Comparison of ENCODE assay signal across 8 cellular contexts in genomic region chr5:134005415-134006118, GRCh38. TPM values are rescaled to one million over a fixed set of nuclear protein-coding genes. Genes with fewer than 3 reads are reported as not detected.
DNase-seq lines count a peak whose midpoint lies in the region; ATAC-seq, FAIRE-seq and TF ChIP-seq lines count a peak whose summit lies in the region.

No MANE protein-coding gene starts in this region.

- no peak for TF ChIP-seq EP300 in HepG2 (IDR thresholded peaks at IDR 0.05; ENCODE audit: low read depth in 2 of 2, low read length in 2 of 2)
- TF ChIP-seq EP300 in HepG2 (CRISPR knock-in tag; IDR thresholded peaks at IDR 0.05; ENCODE audit: borderline replicate concordance) = no peak

- H3K27ac ChIP-seq in HepG2 (ENCODE audit: extremely low read length, insufficient read depth, low read length) = peak overlapping the region; percentile 95
- peak overlapping the region; percentile 100 for H3K27ac ChIP-seq in thoracic aorta

- in situ Hi-C loops in KBM-7 (cut with MboI; ENCODE audit: low pct_unique_long_range_greater_than_20kb, low sequenced_read_pairs) (no loop called here), HepG2 (cut with HindIII; ENCODE audit: extremely low pct_ligation_motif_present, low pct_unique_long_range_greater_than_20kb) (no loop called here)

- FAIRE-seq in bronchial epithelial cell (lab: Jason Lieb, UNC) (no peak), HepG2 (lab: Jason Lieb, UNC) (no peak), HTR-8/SVneo (lab: Jason Lieb, UNC) (no peak)

- TF ChIP-seq CTCF in GM06990 (IDR thresholded peaks at IDR 0.05; ENCODE audit: insufficient read depth, low read length, poor library complexity, severe bottlenecking) (no peak), bronchial epithelial cell (IDR thresholded peaks at IDR 0.05; ENCODE audit: insufficient read depth, low read length, severe bottlenecking) (peak; percentile 3), HepG2 (CRISPR knock-in tag; IDR thresholded peaks at IDR 0.05) (no peak; the same call in 1 of the 2 replicates), thoracic aorta (IDR thresholded peaks at IDR 0.05) (no peak)

- peaks cover 43% of the 10 kb centered on the region for H3K4me1 ChIP-seq in HepG2 (ENCODE audit: insufficient read depth, low read length)
- peaks cover 23 to 40% of the 10 kb centered on the region in 2 donors for H3K4me1 ChIP-seq in thoracic aorta (ENCODE audit: control insufficient read depth in 1 of 2, low read depth in 2 of 2)

- H3K36me3 ChIP-seq in GM06990 (ENCODE audit: control insufficient read depth, insufficient read depth, low read length) (peaks cover 6% of the 10 kb centered on the region), bronchial epithelial cell (ENCODE audit: control insufficient read depth, insufficient read depth, low read length) (peaks cover 9% of the 10 kb centered on the region), HepG2 (replicated peaks in 1 of 2; ENCODE audit: control insufficient read depth in 1 of 2, insufficient read depth in 2 of 2, low read length in 2 of 2) (peaks cover 3 to 6% of the 10 kb centered on the region in 2 experiments; a peak in 2 of 5 replicates), thoracic aorta (no peaks in the 10 kb centered on the region)

- WGBS in HepG2 (ENCODE audit: low lambda C conversion rate) = 14% methylated on average over 17 of the region's 41 CpGs

- peak; percentile 54 for DNase-seq in GM06990 (ENCODE audit: extremely low read depth, insufficient read length)
- DNase-seq in KBM-7 = peak; percentile 27
- DNase-seq in bronchial epithelial cell (ENCODE audit: low read depth) = no peak
- DNase-seq in HepG2 (ENCODE audit: low spot score) = no peak
- DNase-seq in thoracic aorta (ENCODE audit: low spot score) = no peak
- no peak for DNase-seq in HTR-8/SVneo (ENCODE audit: insufficient read length, low spot score)
- no peak for DNase-seq in ecto neural progenitor cell (ENCODE audit: low spot score)
- no peak for DNase-seq in NAMALWA (ENCODE audit: low spot score)

- H3K27me3 ChIP-seq in GM06990 (replicated peaks; ENCODE audit: control insufficient read depth, insufficient read depth, low read length) (no peaks in the 10 kb centered on the region), bronchial epithelial cell (ENCODE audit: control insufficient read depth, insufficient read depth, low read length) (no peaks in the 10 kb centered on the region), HepG2 (ENCODE audit: control insufficient read depth in 1 of 2, insufficient read depth in 2 of 2, low read length in 2 of 2) (no peaks in the 10 kb centered on the region; a peak in 1 of 5 replicates), thoracic aorta (replicated peaks; ENCODE audit: insufficient read depth) (no peaks in the 10 kb centered on the region)

- peak overlapping the region; percentile 97 for H3K9ac ChIP-seq in HepG2 (ENCODE audit: insufficient read depth, low read depth, low read length)

- no peaks in the 10 kb centered on the region for H3K9me3 ChIP-seq in HepG2 (ENCODE audit: low read length)
- no peaks in the 10 kb centered on the region for H3K9me3 ChIP-seq in thoracic aorta

- TF ChIP-seq RAD21 in HepG2 (CRISPR knock-in tag; IDR thresholded peaks at IDR 0.05) = peak; percentile 5; the same call in 1 of the 2 replicates

- peaks cover 20% of the 10 kb centered on the region for H4K20me1 ChIP-seq in HepG2 (ENCODE audit: insufficient read depth, low read length)

- H2AFZ ChIP-seq in HepG2 (ENCODE audit: low read length) = no peak overlapping the region

- H3K4me2 ChIP-seq in HepG2 (ENCODE audit: low read depth, low read length) = peak overlapping the region; percentile 95

- intact Hi-C loops in HepG2 (cut with micrococcal nuclease; ENCODE audit: unreplicated experiment) = loop anchor here (2.0 kb wide), 2 partner anchors 13 to 33 kb away; no protein-coding TSS in a partner anchor

- CTCF ChIA-PET in HepG2 (lab: Yijun Ruan, JAX; ENCODE audit: low intra/inter-chr PET ratio, low total read pairs) = interaction anchor here (1.2 kb wide), 1 partner anchor 21 kb away, joined by 3 read pairs; no protein-coding TSS in a partner anchor

- peak in 1 of 2 experiments; percentile 30; a peak in 1 of 4 replicates for TF ChIP-seq POLR2A in HepG2 (IDR thresholded peaks at IDR 0.05; ENCODE audit: insufficient read depth in 1 of 2, low read depth in 2 of 2, low read length in 2 of 2)

- H3K79me2 ChIP-seq in HepG2 (ENCODE audit: insufficient read depth, low read length) = peaks cover 52% of the 10 kb centered on the region

- H3K4me3 ChIP-seq in GM06990 (replicated peaks; ENCODE audit: low read depth, low read length) = peak overlapping the region; percentile 84
- H3K4me3 ChIP-seq in bronchial epithelial cell (ENCODE audit: low read depth, low read length) = peak overlapping the region; percentile 80
- H3K4me3 ChIP-seq in HepG2 (replicated peaks in 1 of 3; ENCODE audit: insufficient read depth in 1 of 3, low read depth in 2 of 3, low read length in 3 of 3) = peak overlapping the region; percentile 70 to 96 (median 92)
- H3K4me3 ChIP-seq in thoracic aorta = peak overlapping the region; percentile 95

- BruUV-seq in HepG2 (replicated peaks; lab: Mats Ljungman, UMichigan) = TSS peak; percentile 77

- ATAC-seq in HepG2 (peak; percentile 40), thoracic aorta (ENCODE audit: insufficient number of reproducible peaks, low FRiP score, low read depth) (no peak)

- POLR2A ChIA-PET in HepG2 (lab: Yijun Ruan, JAX) = interaction anchor here (0.8 to 7.4 kb wide), 18 partner anchors 10 to 109 kb away, joined by 3 to 192 read pairs (median 5); partner anchors contain the start of genes C5orf15 and TCF7

TF ChIP-seq in HepG2, 621 proteins besides CTCF, POLR2A, EP300 and RAD21 (continues in another document):
- TF ChIP-seq ZNF878 (CRISPR knock-in tag; IDR thresholded peaks at IDR 0.05) (0 out of 2 replicates have a peak, but pooled peaks have one; percentile 48), MZF1 (CRISPR knock-in tag; IDR thresholded peaks at IDR 0.05; ENCODE audit: borderline replicate concordance) (no peak), ZNF225 (CRISPR knock-in tag; IDR thresholded peaks at IDR 0.05) (0 out of 2 replicates have a peak, but pooled peaks have one; percentile 45), ARID2 (CRISPR knock-in tag; IDR thresholded peaks at IDR 0.05; ENCODE audit: borderline replicate concordance) (no peak)

RNA-seq across cellular contexts. Expression of gene VDAC1, which starts 0.8 kb away (rescaled TPM):
- total RNA-seq in bronchial epithelial cell = 328 and 489 TPM in 2 replicates
- total RNA-seq in HepG2 (2016; rRNA removed; fragmentation: Illumina TruSeq; extraction: Trizol) = 380 and 481 TPM in 2 replicates
- total RNA-seq in HepG2 (2016; cell fraction: cytosol; rRNA removed; fragmentation: Illumina TruSeq; extraction: Trizol; ENCODE audit: low read depth) = 142 and 143 TPM in 2 replicates
- total RNA-seq in HepG2 (2016; cell fraction: insoluble cytoplasmic fraction; rRNA removed; fragmentation: Illumina TruSeq; extraction: Trizol) = 391 and 476 TPM in 2 replicates
- total RNA-seq in HepG2 (2016; cell fraction: membrane; rRNA removed; fragmentation: Illumina TruSeq; extraction: Trizol) = 267 and 273 TPM in 2 replicates
- total RNA-seq in HepG2 (2016; cell fraction: nucleus; rRNA removed; fragmentation: Illumina TruSeq; extraction: Trizol) = 160 and 168 TPM in 2 replicates
- 112 and 119 TPM in 2 replicates for polyA plus RNA-seq in HepG2 (2011; rRNA removed)
- 99.4 and 136 TPM in 2 replicates for polyA plus RNA-seq in HepG2 (2011; cell fraction: cytosol; rRNA removed)
- polyA plus RNA-seq in HepG2 (2011; cell fraction: nucleus; rRNA removed) = 68.8 and 87.6 TPM in 2 replicates
- 283 and 305 TPM in 2 replicates for polyA plus RNA-seq in HepG2 (2012)
- polyA plus RNA-seq in HepG2 (2016; cell fraction: cytosol; fragmentation: Illumina TruSeq; extraction: Trizol; ENCODE audit: low read depth) = 122 and 132 TPM in 2 replicates
- 522 and 545 TPM in 2 replicates for polyA plus RNA-seq in HepG2 (2016; cell fraction: insoluble cytoplasmic fraction; fragmentation: Illumina TruSeq; extraction: Trizol; ENCODE audit: low read depth)
- 196 and 202 TPM in 2 replicates for polyA plus RNA-seq in HepG2 (2016; cell fraction: membrane; fragmentation: Illumina TruSeq; extraction: Trizol; ENCODE audit: low read depth)
- 247 and 250 TPM in 2 replicates for polyA plus RNA-seq in HepG2 (2016; cell fraction: nucleus; fragmentation: Illumina TruSeq; extraction: Trizol; ENCODE audit: insufficient read depth, low read depth)
- 53.4 and 93.5 TPM in 2 replicates for polyA minus RNA-seq in HepG2 (2011; rRNA and poly(A)+ RNA removed; ENCODE audit: low replicate concordance)
- 105 and 139 TPM in 2 replicates for polyA minus RNA-seq in HepG2 (2011; cell fraction: cytosol; rRNA and poly(A)+ RNA removed)
- 59.4 and 73.6 TPM in 2 replicates for polyA minus RNA-seq in HepG2 (2011; cell fraction: nucleus; rRNA and poly(A)+ RNA removed)
- 100 to 1,000 TPM in 1 of 2 donors, 10 to 100 TPM in 1; 77.0 to 112 TPM for total RNA-seq in thoracic aorta

RNA-seq across cellular contexts. Expression of gene C5orf15, which starts 37.1 kb away (rescaled TPM):
- 20.8 and 27.0 TPM in 2 replicates for total RNA-seq in bronchial epithelial cell
- 35.7 and 58.5 TPM in 2 replicates for total RNA-seq in HepG2 (2016; rRNA removed; fragmentation: Illumina TruSeq; extraction: Trizol)
- total RNA-seq in HepG2 (2016; cell fraction: cytosol; rRNA removed; fragmentation: Illumina TruSeq; extraction: Trizol; ENCODE audit: low read depth) = 5.8 and 7.0 TPM in 2 replicates
- 32.4 and 58.3 TPM in 2 replicates for total RNA-seq in HepG2 (2016; cell fraction: insoluble cytoplasmic fraction; rRNA removed; fragmentation: Illumina TruSeq; extraction: Trizol)
- total RNA-seq in HepG2 (2016; cell fraction: membrane; rRNA removed; fragmentation: Illumina TruSeq; extraction: Trizol) = 14.0 and 15.0 TPM in 2 replicates
- 50.5 and 53.2 TPM in 2 replicates for total RNA-seq in HepG2 (2016; cell fraction: nucleus; rRNA removed; fragmentation: Illumina TruSeq; extraction: Trizol)
- 82.7 and 84.1 TPM in 2 replicates for polyA plus RNA-seq in HepG2 (2011; rRNA removed)
- polyA plus RNA-seq in HepG2 (2011; cell fraction: cytosol; rRNA removed) = 55.7 and 70.1 TPM in 2 replicates
- polyA plus RNA-seq in HepG2 (2011; cell fraction: nucleus; rRNA removed) = 26.9 and 28.5 TPM in 2 replicates
- 50.8 and 57.3 TPM in 2 replicates for polyA plus RNA-seq in HepG2 (2012)
- polyA plus RNA-seq in HepG2 (2016; cell fraction: cytosol; fragmentation: Illumina TruSeq; extraction: Trizol; ENCODE audit: low read depth) = 4.5 and 5.3 TPM in 2 replicates
- polyA plus RNA-seq in HepG2 (2016; cell fraction: insoluble cytoplasmic fraction; fragmentation: Illumina TruSeq; extraction: Trizol; ENCODE audit: low read depth) = 54.9 and 56.5 TPM in 2 replicates
- 13.6 and 14.8 TPM in 2 replicates for polyA plus RNA-seq in HepG2 (2016; cell fraction: membrane; fragmentation: Illumina TruSeq; extraction: Trizol; ENCODE audit: low read depth)
- 125 and 131 TPM in 2 replicates for polyA plus RNA-seq in HepG2 (2016; cell fraction: nucleus; fragmentation: Illumina TruSeq; extraction: Trizol; ENCODE audit: insufficient read depth, low read depth)
- 27.4 and 37.7 TPM in 2 replicates for polyA minus RNA-seq in HepG2 (2011; rRNA and poly(A)+ RNA removed; ENCODE audit: low replicate concordance)
- 57.0 and 75.9 TPM in 2 replicates for polyA minus RNA-seq in HepG2 (2011; cell fraction: cytosol; rRNA and poly(A)+ RNA removed)
- 20.3 and 34.9 TPM in 2 replicates for polyA minus RNA-seq in HepG2 (2011; cell fraction: nucleus; rRNA and poly(A)+ RNA removed)
- 10 to 100 TPM; 39.5 to 56.1 TPM for total RNA-seq in thoracic aorta

Comparison
In these comparisons a context has a peak if more than half of its experiments do, and no peak if none do; other contexts are left out.
1. DNase-seq: peak in GM06990 (single experiment) and KBM-7 (single experiment); none in bronchial epithelial cell (single experiment), HepG2 (single experiment), thoracic aorta (single experiment), HTR-8/SVneo (single experiment), ecto neural progenitor cell (single experiment) and NAMALWA (single experiment).
2. Peak in every context shown above with its lines, with median percentiles within 50 percentile points of each other: H3K4me3 ChIP-seq.